9 cellular contexts compared by ENCODE assay signal in genomic region chr19:3250675-3251074, GRCh38. TPM values are rescaled to one million over a fixed set of nuclear protein-coding genes. Genes with fewer than 3 reads are reported as not detected.
DNase-seq lines count a peak whose midpoint lies in the region; ATAC-seq, FAIRE-seq and TF ChIP-seq lines count a peak whose summit lies in the region.
"Had no signal": no experiment of that assay in that cellular context is flagged by ENCODE, and none has a peak within 500 bp of the region (broad histone marks: within the 10 kb centered on the region; RNA-seq: fewer than 3 reads in every experiment).

No MANE protein-coding gene starts in this region.

- no peak overlapping the region for H3K4me2 ChIP-seq in HepG2 (ENCODE audit: low read depth, low read length)

- no peaks in the 10 kb centered on the region; a peak in 2 of 5 replicates for H3K27me3 ChIP-seq in HepG2 (ENCODE audit: control insufficient read depth in 1 of 2, insufficient read depth in 2 of 2, low read length in 2 of 2)
- H3K27me3 ChIP-seq: thyroid gland had no signal

- H3K4me1 ChIP-seq in HepG2 (ENCODE audit: insufficient read depth, low read length), result no peaks in the 10 kb centered on the region
- H3K4me1 ChIP-seq: thyroid gland had no signal

- peak; percentile 36 for DNase-seq in Calu3
- DNase-seq in NCI-H69 (lab: John Stamatoyannopoulos, UW), result peak; percentile 48
- peak; percentile 54 for DNase-seq in activated naive CD4-positive, alpha-beta T cell treated with Interleukin-2 at 50 U/mL for 16 hours
- DNase-seq in HepG2 (ENCODE audit: low spot score), result peak; percentile 13
- DNase-seq in superior temporal gyrus (ENCODE audit: extremely low spot score), result no peak
- no peak for DNase-seq in posterior vena cava (ENCODE audit: low spot score)
- DNase-seq in NCI-H1048 (lab: John Stamatoyannopoulos, UW), result no peak
- no peak for DNase-seq in T1000 (lab: John Stamatoyannopoulos, UW)

- TF ChIP-seq RAD21 in HepG2 (CRISPR knock-in tag; IDR thresholded peaks at IDR 0.05), result no peak

- H4K20me1 ChIP-seq in HepG2 (ENCODE audit: insufficient read depth, low read length), result no peaks in the 10 kb centered on the region

- intact Hi-C loops in Calu3 (cut with micrococcal nuclease; ENCODE audit: unreplicated experiment) (no loop called here), HepG2 (cut with micrococcal nuclease; ENCODE audit: unreplicated experiment) (no loop called here), posterior vena cava (cut with DNase I) (no loop called here)

- no peak overlapping the region for H3K4me3 Mint-ChIP-seq in Calu3 (ENCODE audit: low read depth, unreplicated experiment)

- in situ Hi-C loops in HepG2 (cut with HindIII; ENCODE audit: extremely low pct_ligation_motif_present, low pct_unique_long_range_greater_than_20kb), result no loop called here

- no peaks in the 10 kb centered on the region for H3K4me1 Mint-ChIP-seq in Calu3 (ENCODE audit: low read depth, unreplicated experiment)

- no peaks in the 10 kb centered on the region for H3K9me3 Mint-ChIP-seq in Calu3 (ENCODE audit: low read depth, unreplicated experiment)

- H3K27ac ChIP-seq in HepG2 (ENCODE audit: extremely low read length, insufficient read depth, low read length), result no peak overlapping the region
- H3K27ac ChIP-seq: thyroid gland had no signal

- no peak for TF ChIP-seq CTCF in Calu3 (IDR thresholded peaks at IDR 0.05; ENCODE audit: unreplicated experiment)
- peak; percentile 63 for TF ChIP-seq CTCF in HepG2 (CRISPR knock-in tag; IDR thresholded peaks at IDR 0.05)

- no peak overlapping the region for H3K9ac ChIP-seq in HepG2 (ENCODE audit: insufficient read depth, low read depth, low read length)

- no peaks in the 10 kb centered on the region for H3K36me3 Mint-ChIP-seq in Calu3 (ENCODE audit: insufficient read depth, unreplicated experiment)

- no peak for TF ChIP-seq POLR2A in HepG2 (IDR thresholded peaks at IDR 0.05; ENCODE audit: insufficient read depth in 1 of 2, low read depth in 2 of 2, low read length in 2 of 2)

- no TSS peak for BruUV-seq in Calu3 (replicated peaks; lab: Mats Ljungman, UMichigan)
- no TSS peak for BruUV-seq in HepG2 (replicated peaks; lab: Mats Ljungman, UMichigan)

- no peaks in the 10 kb centered on the region for H3K79me2 ChIP-seq in HepG2 (ENCODE audit: insufficient read depth, low read length)

- peak; percentile 77 for ATAC-seq in HepG2

- no peak overlapping the region for H3K27ac Mint-ChIP-seq in Calu3 (ENCODE audit: unreplicated experiment)

- H3K36me3 ChIP-seq in HepG2 (replicated peaks in 1 of 2; ENCODE audit: control insufficient read depth in 1 of 2, insufficient read depth in 2 of 2, low read length in 2 of 2), result no peaks in the 10 kb centered on the region
- H3K36me3 ChIP-seq: thyroid gland had no signal

- peak; percentile 70 for FAIRE-seq in HepG2 (lab: Jason Lieb, UNC)

- CTCF ChIA-PET in Calu3 (lab: Charles Lee) (interaction anchor here (0.9 kb wide), 1 partner anchor 11 kb away, joined by 3 read pairs; no protein-coding TSS in a partner anchor), HepG2 (lab: Yijun Ruan, JAX; ENCODE audit: low intra/inter-chr PET ratio, low total read pairs) (no interaction called here)

- peaks cover 62% of the 10 kb centered on the region for H3K27me3 Mint-ChIP-seq in Calu3 (ENCODE audit: unreplicated experiment)

- POLR2A ChIA-PET in HepG2 (lab: Yijun Ruan, JAX), result no interaction called here

- no peak overlapping the region for H2AFZ ChIP-seq in HepG2 (ENCODE audit: low read length)

- no peak overlapping the region for H3K4me3 ChIP-seq in HepG2 (replicated peaks in 1 of 3; ENCODE audit: insufficient read depth in 1 of 3, low read depth in 2 of 3, low read length in 3 of 3)
- H3K4me3 ChIP-seq: thyroid gland had no signal

- H3K9me3 ChIP-seq in HepG2 (ENCODE audit: low read length), result no peaks in the 10 kb centered on the region
- H3K9me3 ChIP-seq: thyroid gland had no signal

- WGBS in HepG2 (ENCODE audit: low lambda C conversion rate), result 19% methylated on average over 7 of the region's 7 CpGs

- no peak for TF ChIP-seq EP300 in HepG2 (IDR thresholded peaks at IDR 0.05; ENCODE audit: low read depth in 2 of 2, low read length in 2 of 2)
- no peak for TF ChIP-seq EP300 in HepG2 (CRISPR knock-in tag; IDR thresholded peaks at IDR 0.05; ENCODE audit: borderline replicate concordance)

TF ChIP-seq in HepG2, 621 proteins besides CTCF, POLR2A, EP300 and RAD21:
- TF ChIP-seq TOPORS (CRISPR knock-in tag; IDR thresholded peaks at IDR 0.05) (no peak), STAG1 (CRISPR knock-in tag; IDR thresholded peaks at IDR 0.05) (0 out of 2 replicates have a peak, but pooled peaks have one; percentile 24), SMC3 (IDR thresholded peaks at IDR 0.05; ENCODE audit: low read length) (peak; percentile 35; the same call in 1 of the 2 replicates), ZNF382 (CRISPR knock-in tag; IDR thresholded peaks at IDR 0.05; ENCODE audit: borderline replicate concordance) (no peak), HDAC2 (CRISPR knock-in tag; IDR thresholded peaks at IDR 0.05) (peak; percentile 25; the same call in 1 of the 2 replicates), DBP (CRISPR knock-in tag; IDR thresholded peaks at IDR 0.05; ENCODE audit: not compliant biosample characterization) (no peak), NFATC3 (CRISPR knock-in tag; IDR thresholded peaks at IDR 0.05) (no peak), ZSCAN9 (CRISPR knock-in tag; IDR thresholded peaks at IDR 0.05; ENCODE audit: borderline replicate concordance) (no peak), ZNF607 (CRISPR knock-in tag; IDR thresholded peaks at IDR 0.05; ENCODE audit: borderline replicate concordance) (no peak), ZMYM3 (CRISPR knock-in tag; IDR thresholded peaks at IDR 0.05) (peak; percentile 59)
TF ChIP-seq in HepG2: peak in this region for 4.

RNA-seq across cellular contexts. Expression of gene CELF5, which starts 26.2 kb away (rescaled TPM):
- total RNA-seq in Calu3 (2022) (0.40 and 0.64 TPM in 2 replicates), HepG2 (2016; rRNA removed; fragmentation: Illumina TruSeq; extraction: Trizol) (0.14 and 0.31 TPM in 2 replicates), posterior vena cava (not detected)
- total RNA-seq in HepG2 (2016; cell fraction: cytosol; rRNA removed; fragmentation: Illumina TruSeq; extraction: Trizol; ENCODE audit: low read depth), result 0.35 TPM in 1 of 2 replicates, not detected in the other
- total RNA-seq in HepG2 (2016; cell fraction: insoluble cytoplasmic fraction; rRNA removed; fragmentation: Illumina TruSeq; extraction: Trizol), result 0.16 and 0.30 TPM in 2 replicates
- total RNA-seq in HepG2 (2016; cell fraction: membrane; rRNA removed; fragmentation: Illumina TruSeq; extraction: Trizol), result 0.12 and 0.28 TPM in 2 replicates
- total RNA-seq in HepG2 (2016; cell fraction: nucleus; rRNA removed; fragmentation: Illumina TruSeq; extraction: Trizol), result 0.66 and 0.68 TPM in 2 replicates
- 0.84 and 0.91 TPM in 2 replicates for polyA plus RNA-seq in HepG2 (2011; rRNA removed)
- polyA plus RNA-seq in HepG2 (2011; cell fraction: cytosol; rRNA removed), result 0.23 and 0.43 TPM in 2 replicates
- 3.4 and 3.5 TPM in 2 replicates for polyA plus RNA-seq in HepG2 (2011; cell fraction: nucleus; rRNA removed)
- polyA plus RNA-seq in HepG2 (2012), result 2.1 and 2.4 TPM in 2 replicates
- 0.07 and 0.20 TPM in 2 replicates for polyA plus RNA-seq in HepG2 (2016; cell fraction: cytosol; fragmentation: Illumina TruSeq; extraction: Trizol; ENCODE audit: low read depth)
- polyA plus RNA-seq in HepG2 (2016; cell fraction: insoluble cytoplasmic fraction; fragmentation: Illumina TruSeq; extraction: Trizol; ENCODE audit: low read depth), result 0.19 and 0.47 TPM in 2 replicates
- polyA plus RNA-seq in HepG2 (2016; cell fraction: membrane; fragmentation: Illumina TruSeq; extraction: Trizol; ENCODE audit: low read depth), result 0.15 and 0.30 TPM in 2 replicates
- 1.6 and 1.9 TPM in 2 replicates for polyA plus RNA-seq in HepG2 (2016; cell fraction: nucleus; fragmentation: Illumina TruSeq; extraction: Trizol; ENCODE audit: insufficient read depth, low read depth)
- polyA minus RNA-seq in HepG2 (2011; rRNA and poly(A)+ RNA removed; ENCODE audit: low replicate concordance), result 0.44 and 0.56 TPM in 2 replicates
- polyA minus RNA-seq in HepG2 (2011; cell fraction: cytosol; rRNA and poly(A)+ RNA removed), result 0.40 TPM in 1 of 2 replicates, not detected in the other
- polyA minus RNA-seq in HepG2 (2011; cell fraction: nucleus; rRNA and poly(A)+ RNA removed), result 0.75 and 0.77 TPM in 2 replicates
- total RNA-seq: thyroid gland had no signal

Comparison
In these comparisons a context has a peak if more than half of its experiments do, and no peak if none do; other contexts are left out.
1. DNase-seq: peak in Calu3 (single experiment), NCI-H69 (single experiment), activated naive CD4-positive, alpha-beta T cell treated with Interleukin-2 at 50 U/mL for 16 hours (single experiment) and HepG2 (single experiment); none in superior temporal gyrus (single experiment), posterior vena cava (single experiment), NCI-H1048 (single experiment) and T1000 (single experiment).